In genomic region chr2:24313744-24314632, GRCh38 we compare ENCODE assay signal across 11 cellular contexts. TPM values are rescaled to one million over a fixed set of nuclear protein-coding genes. Genes with fewer than 3 reads are reported as not detected.
A peak's percentile ranks its signal among the peaks of the same experiment; 100 is the strongest.
DNase-seq lines count a peak whose midpoint lies in the region; ATAC-seq and TF ChIP-seq lines count a peak whose summit lies in the region.
"Had no signal": no experiment of that assay in that cellular context is flagged by ENCODE, and none has a peak within 500 bp of the region (broad histone marks: within the 10 kb centered on the region; RNA-seq: fewer than 3 reads in every experiment).

No MANE protein-coding gene starts in this region.

- no peaks in the 10 kb centered on the region for H4K20me1 ChIP-seq in PC-3 (ENCODE audit: low read length)

- no TSS peak for BruUV-seq in PC-3 (replicated peaks; lab: Mats Ljungman, UMichigan)

- no peak overlapping the region for H3K4me2 ChIP-seq in PC-3 (ENCODE audit: low read length)

- CTCF ChIA-PET in PC-3 (lab: Charles Lee) = no interaction called here

- no peaks in the 10 kb centered on the region for H3K9me2 ChIP-seq in PC-3 (replicated peaks; ENCODE audit: low read length)

- no peak overlapping the region for H2AFZ ChIP-seq in PC-3 (ENCODE audit: low read length)

- peaks cover 8% of the 10 kb centered on the region; the same call in 1 of the 2 replicates for H3K36me3 ChIP-seq in PC-3 (ENCODE audit: low read depth, low read length)

- H3F3A ChIP-seq in PC-3 (ENCODE audit: low read length, unreplicated experiment) = no peaks in the 10 kb centered on the region

- POLR2A ChIA-PET in PC-3 (lab: Charles Lee; ENCODE audit: unreplicated experiment) = no interaction called here

- H3K27me3 ChIP-seq in PC-3 (ENCODE audit: low read length) = no peaks in the 10 kb centered on the region
- no peaks in the 10 kb centered on the region for H3K27me3 ChIP-seq in foreskin keratinocyte

- no peaks in the 10 kb centered on the region for H3K9me3 ChIP-seq in PC-3 (ENCODE audit: low read length)
- H3K9me3 ChIP-seq: psoas muscle had no signal

- no peak overlapping the region for H3K9ac ChIP-seq in PC-3 (ENCODE audit: low read length)

- H3K4me3 ChIP-seq in PC-3 (ENCODE audit: low read length) = no peak overlapping the region
- H3K4me3 ChIP-seq: psoas muscle had no signal

- TF ChIP-seq CTCF in PC-3 (conservative IDR thresholded peaks at IDR 0.05; ENCODE audit: low read depth, low read length) (no peak), foreskin keratinocyte (conservative IDR thresholded peaks at IDR 0.05) (no peak)

- no peaks in the 10 kb centered on the region for H3K79me2 ChIP-seq in PC-3 (ENCODE audit: low read length)

- H3K4me1 ChIP-seq in PC-3 (ENCODE audit: insufficient read depth, low read length) (peaks cover 4% of the 10 kb centered on the region; the same call in 1 of the 2 replicates), foreskin keratinocyte (peaks cover 8% of the 10 kb centered on the region)

- H3K27ac ChIP-seq in PC-3 (ENCODE audit: low read length) = no peak overlapping the region
- no peak overlapping the region for H3K27ac ChIP-seq in foreskin keratinocyte
- no peak overlapping the region for H3K27ac ChIP-seq in substantia nigra (ENCODE audit: low read depth, low read length, poor library complexity, severe bottlenecking)
- H3K27ac ChIP-seq: psoas muscle had no signal

- intact Hi-C loops in PC-3 (cut with micrococcal nuclease) = no loop called here

- no peak for TF ChIP-seq POLR2A in erythroblast (IDR thresholded peaks at IDR 0.05; ENCODE audit: low read length)

- peak; percentile 35 for ATAC-seq in GM18868 (IDR thresholded peaks at IDR 0.05; ENCODE audit: unreplicated experiment)
- ATAC-seq in PC-3 = peak; percentile 20; the same call in 1 of the 2 replicates
- ATAC-seq in foreskin keratinocyte = peak; percentile 70

- peak; percentile 21 for DNase-seq in AG20443 (ENCODE audit: low spot score)
- DNase-seq in PC-3 = peak; percentile 30
- peak; percentile 13 to 47 for DNase-seq in foreskin keratinocyte
- DNase-seq in erythroblast (lab: John Stamatoyannopoulos, UW) = no peak
- DNase-seq in NCI-H2227 (lab: John Stamatoyannopoulos, UW; ENCODE audit: unreplicated experiment) = no peak
- no peak for DNase-seq in germinal center (ENCODE audit: low spot score)
- no peak for DNase-seq in substantia nigra (lab: John Stamatoyannopoulos, UW)
- DNase-seq: central memory CD4-positive, alpha-beta T cell; NCI-H1694; psoas muscle had no signal

RNA-seq across cellular contexts. Expression of gene ITSN2, which starts 46.3 kb away (rescaled TPM):
- total RNA-seq in PC-3 (2014; rRNA removed) (21.9 and 37.3 TPM in 2 replicates), foreskin keratinocyte (23.6 and 24.0 TPM in 2 replicates)
- 6.8 and 7.5 TPM in 2 replicates for polyA plus RNA-seq in foreskin keratinocyte

Comparison
In these comparisons a context has a peak if more than half of its experiments do, and no peak if none do; other contexts are left out.
1. DNase-seq: peak in AG20443 (single experiment), PC-3 (single experiment) and foreskin keratinocyte (2 of 2); none in erythroblast (0 of 2), NCI-H2227 (single experiment), germinal center (single experiment) and substantia nigra (0 of 49).
2. ATAC-seq: peak in every context shown above with its lines; median percentile 70 in foreskin keratinocyte; 35 in GM18868; 20 in PC-3.